11 cellular contexts compared by ENCODE assay signal in genomic region chr5:178127300-178128009, GRCh38. TPM values are rescaled to one million over a fixed set of nuclear protein-coding genes. Genes with fewer than 3 reads are reported as not detected.
"Had no signal": no experiment of that assay in that cellular context is flagged by ENCODE, and none has a peak within 500 bp of the region (broad histone marks: within the 10 kb centered on the region; RNA-seq: fewer than 3 reads in every experiment).

No MANE protein-coding gene starts in this region.

RNA-seq across cellular contexts. Expression of gene GMCL2, which starts 59.7 kb away (rescaled TPM):
- total RNA-seq: activated CD4-positive, alpha-beta memory T cell treated with anti-CD3 and anti-CD28 coated beads, Interleukin-2, amount 10 ng/mL, durations not matched to agents 7 days and 5 days; activated CD4-positive, alpha-beta T cell treated with anti-CD3 and anti-CD28 coated beads for 36 hours; ascending aorta; chondrocyte; dermis blood vessel endothelial cell; lower leg skin; mesothelial cell of epicardium; renal cortical epithelial cell; temporal lobe; upper lobe of right lung had no signal
- polyA plus RNA-seq: esophagus had no signal
